Comparison of ENCODE assay signal across 2 cellular contexts in the genomic region with DNA sequence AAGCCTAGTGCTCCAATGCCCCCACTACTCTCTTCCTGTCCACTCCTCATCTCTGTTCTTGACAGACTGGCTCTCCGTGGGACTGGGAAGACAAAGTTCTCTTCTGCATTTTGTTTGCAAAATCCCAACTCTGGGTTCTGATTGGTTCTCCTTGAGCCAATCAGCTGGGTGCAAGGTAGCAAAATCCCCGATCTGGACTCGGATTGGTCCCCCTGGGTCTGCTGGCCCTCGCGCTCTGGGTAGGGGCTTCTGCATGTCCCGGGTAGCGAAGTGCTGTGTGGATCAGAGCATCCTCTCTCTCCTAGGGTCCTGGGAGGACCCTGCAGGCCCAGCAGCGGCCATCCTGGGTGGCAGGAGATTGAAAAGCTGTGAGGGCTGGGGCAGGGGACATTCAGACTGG.
TF ChIP-seq lines count a peak whose summit lies in the region.

No MANE protein-coding gene starts in this region.

TF ChIP-seq in H1, 55 proteins besides CTCF, POLR2A, EP300 and RAD21 (continues in another document):
- TF ChIP-seq, protein P1, sequence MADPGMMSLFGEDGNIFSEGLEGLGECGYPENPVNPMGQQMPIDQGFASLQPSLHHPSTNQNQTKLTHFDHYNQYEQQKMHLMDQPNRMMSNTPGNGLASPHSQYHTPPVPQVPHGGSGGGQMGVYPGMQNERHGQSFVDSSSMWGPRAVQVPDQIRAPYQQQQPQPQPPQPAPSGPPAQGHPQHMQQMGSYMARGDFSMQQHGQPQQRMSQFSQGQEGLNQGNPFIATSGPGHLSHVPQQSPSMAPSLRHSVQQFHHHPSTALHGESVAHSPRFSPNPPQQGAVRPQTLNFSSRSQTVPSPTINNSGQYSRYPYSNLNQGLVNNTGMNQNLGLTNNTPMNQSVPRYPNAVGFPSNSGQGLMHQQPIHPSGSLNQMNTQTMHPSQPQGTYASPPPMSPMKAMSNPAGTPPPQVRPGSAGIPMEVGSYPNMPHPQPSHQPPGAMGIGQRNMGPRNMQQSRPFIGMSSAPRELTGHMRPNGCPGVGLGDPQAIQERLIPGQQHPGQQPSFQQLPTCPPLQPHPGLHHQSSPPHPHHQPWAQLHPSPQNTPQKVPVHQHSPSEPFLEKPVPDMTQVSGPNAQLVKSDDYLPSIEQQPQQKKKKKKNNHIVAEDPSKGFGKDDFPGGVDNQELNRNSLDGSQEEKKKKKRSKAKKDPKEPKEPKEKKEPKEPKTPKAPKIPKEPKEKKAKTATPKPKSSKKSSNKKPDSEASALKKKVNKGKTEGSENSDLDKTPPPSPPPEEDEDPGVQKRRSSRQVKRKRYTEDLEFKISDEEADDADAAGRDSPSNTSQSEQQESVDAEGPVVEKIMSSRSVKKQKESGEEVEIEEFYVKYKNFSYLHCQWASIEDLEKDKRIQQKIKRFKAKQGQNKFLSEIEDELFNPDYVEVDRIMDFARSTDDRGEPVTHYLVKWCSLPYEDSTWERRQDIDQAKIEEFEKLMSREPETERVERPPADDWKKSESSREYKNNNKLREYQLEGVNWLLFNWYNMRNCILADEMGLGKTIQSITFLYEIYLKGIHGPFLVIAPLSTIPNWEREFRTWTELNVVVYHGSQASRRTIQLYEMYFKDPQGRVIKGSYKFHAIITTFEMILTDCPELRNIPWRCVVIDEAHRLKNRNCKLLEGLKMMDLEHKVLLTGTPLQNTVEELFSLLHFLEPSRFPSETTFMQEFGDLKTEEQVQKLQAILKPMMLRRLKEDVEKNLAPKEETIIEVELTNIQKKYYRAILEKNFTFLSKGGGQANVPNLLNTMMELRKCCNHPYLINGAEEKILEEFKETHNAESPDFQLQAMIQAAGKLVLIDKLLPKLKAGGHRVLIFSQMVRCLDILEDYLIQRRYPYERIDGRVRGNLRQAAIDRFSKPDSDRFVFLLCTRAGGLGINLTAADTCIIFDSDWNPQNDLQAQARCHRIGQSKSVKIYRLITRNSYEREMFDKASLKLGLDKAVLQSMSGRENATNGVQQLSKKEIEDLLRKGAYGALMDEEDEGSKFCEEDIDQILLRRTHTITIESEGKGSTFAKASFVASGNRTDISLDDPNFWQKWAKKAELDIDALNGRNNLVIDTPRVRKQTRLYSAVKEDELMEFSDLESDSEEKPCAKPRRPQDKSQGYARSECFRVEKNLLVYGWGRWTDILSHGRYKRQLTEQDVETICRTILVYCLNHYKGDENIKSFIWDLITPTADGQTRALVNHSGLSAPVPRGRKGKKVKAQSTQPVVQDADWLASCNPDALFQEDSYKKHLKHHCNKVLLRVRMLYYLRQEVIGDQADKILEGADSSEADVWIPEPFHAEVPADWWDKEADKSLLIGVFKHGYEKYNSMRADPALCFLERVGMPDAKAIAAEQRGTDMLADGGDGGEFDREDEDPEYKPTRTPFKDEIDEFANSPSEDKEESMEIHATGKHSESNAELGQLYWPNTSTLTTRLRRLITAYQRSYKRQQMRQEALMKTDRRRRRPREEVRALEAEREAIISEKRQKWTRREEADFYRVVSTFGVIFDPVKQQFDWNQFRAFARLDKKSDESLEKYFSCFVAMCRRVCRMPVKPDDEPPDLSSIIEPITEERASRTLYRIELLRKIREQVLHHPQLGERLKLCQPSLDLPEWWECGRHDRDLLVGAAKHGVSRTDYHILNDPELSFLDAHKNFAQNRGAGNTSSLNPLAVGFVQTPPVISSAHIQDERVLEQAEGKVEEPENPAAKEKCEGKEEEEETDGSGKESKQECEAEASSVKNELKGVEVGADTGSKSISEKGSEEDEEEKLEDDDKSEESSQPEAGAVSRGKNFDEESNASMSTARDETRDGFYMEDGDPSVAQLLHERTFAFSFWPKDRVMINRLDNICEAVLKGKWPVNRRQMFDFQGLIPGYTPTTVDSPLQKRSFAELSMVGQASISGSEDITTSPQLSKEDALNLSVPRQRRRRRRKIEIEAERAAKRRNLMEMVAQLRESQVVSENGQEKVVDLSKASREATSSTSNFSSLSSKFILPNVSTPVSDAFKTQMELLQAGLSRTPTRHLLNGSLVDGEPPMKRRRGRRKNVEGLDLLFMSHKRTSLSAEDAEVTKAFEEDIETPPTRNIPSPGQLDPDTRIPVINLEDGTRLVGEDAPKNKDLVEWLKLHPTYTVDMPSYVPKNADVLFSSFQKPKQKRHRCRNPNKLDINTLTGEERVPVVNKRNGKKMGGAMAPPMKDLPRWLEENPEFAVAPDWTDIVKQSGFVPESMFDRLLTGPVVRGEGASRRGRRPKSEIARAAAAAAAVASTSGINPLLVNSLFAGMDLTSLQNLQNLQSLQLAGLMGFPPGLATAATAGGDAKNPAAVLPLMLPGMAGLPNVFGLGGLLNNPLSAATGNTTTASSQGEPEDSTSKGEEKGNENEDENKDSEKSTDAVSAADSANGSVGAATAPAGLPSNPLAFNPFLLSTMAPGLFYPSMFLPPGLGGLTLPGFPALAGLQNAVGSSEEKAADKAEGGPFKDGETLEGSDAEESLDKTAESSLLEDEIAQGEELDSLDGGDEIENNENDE (IDR thresholded peaks at IDR 0.05; ENCODE audit: insufficient replicate concordance, low read length): no peak
- TF ChIP-seq BACH1 (IDR thresholded peaks at IDR 0.05; ENCODE audit: low read length) (no peak), KDM1A (IDR thresholded peaks at IDR 0.05; ENCODE audit: borderline replicate concordance, low read length) (no peak), CEBPB (IDR thresholded peaks at IDR 0.05; ENCODE audit: low read depth, low read length) (no peak), CHD2 (IDR thresholded peaks at IDR 0.05; ENCODE audit: low read length) (no peak), TBP (IDR thresholded peaks at IDR 0.05; ENCODE audit: low read depth, low read length) (no peak), CREB1 (IDR thresholded peaks at IDR 0.05) (no peak), BRCA1 (IDR thresholded peaks at IDR 0.05; ENCODE audit: low read depth, low read length) (no peak), SRF (IDR thresholded peaks at IDR 0.05; ENCODE audit: low read depth, low read length) (no peak), TAF1 (IDR thresholded peaks at IDR 0.05; ENCODE audit: low read depth, low read length) (0 out of 2 replicates have a peak, but pooled peaks have one; percentile 22), RNF2 (IDR thresholded peaks at IDR 0.05; ENCODE audit: borderline replicate concordance, low read depth, low read length, missing control alignments, poor library complexity, severe bottlenecking) (no peak), NANOG (IDR thresholded peaks at IDR 0.05; ENCODE audit: insufficient read depth, low read depth, low read length, poor library complexity, severe bottlenecking) (no peak), ASH2L (IDR thresholded peaks at IDR 0.05; ENCODE audit: low read length) (no peak), POLR2AphosphoS5 (IDR thresholded peaks at IDR 0.05; ENCODE audit: low read depth, low read length) (no peak)
- TF ChIP-seq, protein P2, sequence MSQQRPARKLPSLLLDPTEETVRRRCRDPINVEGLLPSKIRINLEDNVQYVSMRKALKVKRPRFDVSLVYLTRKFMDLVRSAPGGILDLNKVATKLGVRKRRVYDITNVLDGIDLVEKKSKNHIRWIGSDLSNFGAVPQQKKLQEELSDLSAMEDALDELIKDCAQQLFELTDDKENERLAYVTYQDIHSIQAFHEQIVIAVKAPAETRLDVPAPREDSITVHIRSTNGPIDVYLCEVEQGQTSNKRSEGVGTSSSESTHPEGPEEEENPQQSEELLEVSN (IDR thresholded peaks at IDR 0.05): peak; percentile 34; the same call in 1 of the 2 replicates
- TF ChIP-seq, protein P3, sequence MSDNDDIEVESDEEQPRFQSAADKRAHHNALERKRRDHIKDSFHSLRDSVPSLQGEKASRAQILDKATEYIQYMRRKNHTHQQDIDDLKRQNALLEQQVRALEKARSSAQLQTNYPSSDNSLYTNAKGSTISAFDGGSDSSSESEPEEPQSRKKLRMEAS (IDR thresholded peaks at IDR 0.05): peak; percentile 44; the same call in 1 of the 2 replicates

TF ChIP-seq in HepG2, 621 proteins besides CTCF, POLR2A, EP300 and RAD21:
- TF ChIP-seq RFXAP (CRISPR knock-in tag; IDR thresholded peaks at IDR 0.05; ENCODE audit: borderline replicate concordance) (0 out of 2 replicates have a peak, but pooled peaks have one; percentile 24), FOXM1 (CRISPR knock-in tag; IDR thresholded peaks at IDR 0.05) (no peak), ZNF136 (CRISPR knock-in tag; IDR thresholded peaks at IDR 0.05; ENCODE audit: low read depth) (no peak), NFYC (CRISPR knock-in tag; IDR thresholded peaks at IDR 0.05) (peak; percentile 65), NFKB2 (CRISPR knock-in tag; IDR thresholded peaks at IDR 0.05; ENCODE audit: borderline replicate concordance) (0 out of 2 replicates have a peak, but pooled peaks have one; percentile 36), NFYB (CRISPR knock-in tag; IDR thresholded peaks at IDR 0.05) (peak; percentile 68)
- TF ChIP-seq, protein P4, sequence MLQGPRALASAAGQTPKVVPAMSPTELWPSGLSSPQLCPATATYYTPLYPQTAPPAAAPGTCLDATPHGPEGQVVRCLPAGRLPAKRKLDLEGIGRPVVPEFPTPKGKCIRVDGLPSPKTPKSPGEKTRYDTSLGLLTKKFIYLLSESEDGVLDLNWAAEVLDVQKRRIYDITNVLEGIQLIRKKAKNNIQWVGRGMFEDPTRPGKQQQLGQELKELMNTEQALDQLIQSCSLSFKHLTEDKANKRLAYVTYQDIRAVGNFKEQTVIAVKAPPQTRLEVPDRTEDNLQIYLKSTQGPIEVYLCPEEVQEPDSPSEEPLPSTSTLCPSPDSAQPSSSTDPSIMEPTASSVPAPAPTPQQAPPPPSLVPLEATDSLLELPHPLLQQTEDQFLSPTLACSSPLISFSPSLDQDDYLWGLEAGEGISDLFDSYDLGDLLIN (CRISPR knock-in tag; IDR thresholded peaks at IDR 0.05; ENCODE audit: borderline replicate concordance): no peak
